In the genomic region with DNA sequence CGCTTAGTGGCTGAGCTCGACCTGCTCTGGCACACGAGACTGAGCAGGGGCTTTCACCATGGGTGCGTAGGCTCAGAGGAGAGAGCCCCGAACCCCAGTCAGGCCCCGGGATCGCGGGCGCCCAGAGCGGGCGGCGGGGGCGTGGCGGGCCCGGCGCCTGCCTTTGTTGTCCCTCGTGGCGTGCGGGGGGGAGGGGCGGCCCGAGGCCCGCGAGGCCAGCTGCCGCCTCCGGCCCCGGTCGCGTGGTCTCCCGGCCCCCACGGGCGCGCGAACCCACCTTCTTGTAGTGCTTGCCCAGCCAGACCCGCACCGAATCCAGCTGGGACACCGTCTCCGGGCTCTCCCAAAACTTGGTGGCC, we compare ENCODE assay signal across 1 cellular context.
TF ChIP-seq lines count a peak whose summit lies in the region.

No MANE protein-coding gene starts in this region.

TF ChIP-seq in neural cell, 6 proteins besides CTCF, POLR2A, EP300 and RAD21:
- TF ChIP-seq POLR2AphosphoS5 (IDR thresholded peaks at IDR 0.05) (no peak), EZH2 (IDR thresholded peaks at IDR 0.05; ENCODE audit: borderline replicate concordance, insufficient read depth, low read length, poor library complexity, severe bottlenecking) (no peak), MXI1 (conservative IDR thresholded peaks at IDR 0.05; ENCODE audit: poor library complexity, severe bottlenecking) (peak; percentile 88), SMC3 (conservative IDR thresholded peaks at IDR 0.05; ENCODE audit: poor library complexity) (no peak), TAF1 (IDR thresholded peaks at IDR 0.05; ENCODE audit: low read depth) (no peak), REST (IDR thresholded peaks at IDR 0.05; ENCODE audit: borderline replicate concordance) (no peak)
